1 cellular context compared by ENCODE assay signal in the genomic region with DNA sequence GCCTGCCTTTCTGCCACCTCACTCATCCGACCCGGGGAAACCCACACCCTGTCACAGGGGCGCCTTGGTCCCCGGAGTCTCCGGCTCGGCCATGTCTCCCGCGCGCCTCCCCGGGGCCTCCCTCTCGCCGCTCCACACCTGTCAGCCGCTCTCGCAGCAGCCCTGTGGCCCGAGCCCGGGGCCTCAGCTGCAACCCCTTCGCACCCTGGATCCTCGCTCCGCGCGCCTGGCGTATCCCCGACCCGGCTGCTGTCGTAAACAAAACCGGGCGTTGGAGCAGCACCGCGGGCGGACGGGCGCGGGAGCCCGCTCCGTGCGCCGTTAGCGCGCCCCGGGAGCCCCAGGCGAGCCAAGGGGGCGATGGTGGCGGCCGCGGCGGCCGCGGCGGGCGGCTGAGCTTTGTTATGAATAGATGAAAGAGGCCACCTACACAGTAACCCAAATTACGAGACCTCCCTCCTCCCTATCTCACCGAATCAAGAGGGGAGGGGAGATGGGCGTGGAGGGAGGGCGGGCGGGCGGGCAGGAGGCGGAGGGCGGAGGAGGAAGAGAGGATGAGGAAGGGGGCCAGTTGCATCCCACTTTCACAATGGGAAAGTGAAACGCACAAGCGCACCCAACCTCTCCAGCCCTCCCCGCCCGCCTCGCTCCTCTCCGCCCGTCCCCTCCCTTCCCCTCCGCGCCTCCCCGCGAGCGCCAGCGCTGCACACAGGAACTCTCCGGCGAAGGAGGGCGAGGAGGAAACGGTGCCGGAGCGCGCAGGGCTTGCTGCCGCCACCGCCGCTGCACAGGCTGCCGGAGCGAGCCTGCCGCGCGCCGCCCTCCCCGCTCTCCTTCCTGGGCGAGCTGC.
TF ChIP-seq lines count a peak whose summit lies in the region.

A gene (plus strand): TSS at position 587 of the 850 bp plus-strand sequence. CDS start 395 bp downstream, outside the sequence.

TF ChIP-seq in GM12878, 131 proteins besides CTCF, POLR2A, EP300 and RAD21 (continued from another document and continues in another):
- TF ChIP-seq, protein P1, sequence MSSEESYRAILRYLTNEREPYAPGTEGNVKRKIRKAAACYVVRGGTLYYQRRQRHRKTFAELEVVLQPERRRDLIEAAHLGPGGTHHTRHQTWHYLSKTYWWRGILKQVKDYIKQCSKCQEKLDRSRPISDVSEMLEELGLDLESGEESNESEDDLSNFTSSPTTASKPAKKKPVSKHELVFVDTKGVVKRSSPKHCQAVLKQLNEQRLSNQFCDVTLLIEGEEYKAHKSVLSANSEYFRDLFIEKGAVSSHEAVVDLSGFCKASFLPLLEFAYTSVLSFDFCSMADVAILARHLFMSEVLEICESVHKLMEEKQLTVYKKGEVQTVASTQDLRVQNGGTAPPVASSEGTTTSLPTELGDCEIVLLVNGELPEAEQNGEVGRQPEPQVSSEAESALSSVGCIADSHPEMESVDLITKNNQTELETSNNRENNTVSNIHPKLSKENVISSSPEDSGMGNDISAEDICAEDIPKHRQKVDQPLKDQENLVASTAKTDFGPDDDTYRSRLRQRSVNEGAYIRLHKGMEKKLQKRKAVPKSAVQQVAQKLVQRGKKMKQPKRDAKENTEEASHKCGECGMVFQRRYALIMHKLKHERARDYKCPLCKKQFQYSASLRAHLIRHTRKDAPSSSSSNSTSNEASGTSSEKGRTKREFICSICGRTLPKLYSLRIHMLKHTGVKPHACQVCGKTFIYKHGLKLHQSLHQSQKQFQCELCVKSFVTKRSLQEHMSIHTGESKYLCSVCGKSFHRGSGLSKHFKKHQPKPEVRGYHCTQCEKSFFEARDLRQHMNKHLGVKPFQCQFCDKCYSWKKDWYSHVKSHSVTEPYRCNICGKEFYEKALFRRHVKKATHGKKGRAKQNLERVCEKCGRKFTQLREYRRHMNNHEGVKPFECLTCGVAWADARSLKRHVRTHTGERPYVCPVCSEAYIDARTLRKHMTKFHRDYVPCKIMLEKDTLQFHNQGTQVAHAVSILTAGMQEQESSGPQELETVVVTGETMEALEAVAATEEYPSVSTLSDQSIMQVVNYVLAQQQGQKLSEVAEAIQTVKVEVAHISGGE (CRISPR knock-in tag; IDR thresholded peaks at IDR 0.05): no peak
- no peak for TF ChIP-seq SRF (IDR thresholded peaks at IDR 0.05; ENCODE audit: low read depth in 2 of 2, low read length in 2 of 2)
- no peak for TF ChIP-seq BRCA1 (IDR thresholded peaks at IDR 0.05; ENCODE audit: low read depth, low read length)
- TF ChIP-seq RAD51 (IDR thresholded peaks at IDR 0.05): no peak
- TF ChIP-seq BMI1 (IDR thresholded peaks at IDR 0.05; ENCODE audit: borderline replicate concordance): no peak
- TF ChIP-seq ATF7 (IDR thresholded peaks at IDR 0.05; ENCODE audit: low read depth): no peak
- TF ChIP-seq, protein P2, sequence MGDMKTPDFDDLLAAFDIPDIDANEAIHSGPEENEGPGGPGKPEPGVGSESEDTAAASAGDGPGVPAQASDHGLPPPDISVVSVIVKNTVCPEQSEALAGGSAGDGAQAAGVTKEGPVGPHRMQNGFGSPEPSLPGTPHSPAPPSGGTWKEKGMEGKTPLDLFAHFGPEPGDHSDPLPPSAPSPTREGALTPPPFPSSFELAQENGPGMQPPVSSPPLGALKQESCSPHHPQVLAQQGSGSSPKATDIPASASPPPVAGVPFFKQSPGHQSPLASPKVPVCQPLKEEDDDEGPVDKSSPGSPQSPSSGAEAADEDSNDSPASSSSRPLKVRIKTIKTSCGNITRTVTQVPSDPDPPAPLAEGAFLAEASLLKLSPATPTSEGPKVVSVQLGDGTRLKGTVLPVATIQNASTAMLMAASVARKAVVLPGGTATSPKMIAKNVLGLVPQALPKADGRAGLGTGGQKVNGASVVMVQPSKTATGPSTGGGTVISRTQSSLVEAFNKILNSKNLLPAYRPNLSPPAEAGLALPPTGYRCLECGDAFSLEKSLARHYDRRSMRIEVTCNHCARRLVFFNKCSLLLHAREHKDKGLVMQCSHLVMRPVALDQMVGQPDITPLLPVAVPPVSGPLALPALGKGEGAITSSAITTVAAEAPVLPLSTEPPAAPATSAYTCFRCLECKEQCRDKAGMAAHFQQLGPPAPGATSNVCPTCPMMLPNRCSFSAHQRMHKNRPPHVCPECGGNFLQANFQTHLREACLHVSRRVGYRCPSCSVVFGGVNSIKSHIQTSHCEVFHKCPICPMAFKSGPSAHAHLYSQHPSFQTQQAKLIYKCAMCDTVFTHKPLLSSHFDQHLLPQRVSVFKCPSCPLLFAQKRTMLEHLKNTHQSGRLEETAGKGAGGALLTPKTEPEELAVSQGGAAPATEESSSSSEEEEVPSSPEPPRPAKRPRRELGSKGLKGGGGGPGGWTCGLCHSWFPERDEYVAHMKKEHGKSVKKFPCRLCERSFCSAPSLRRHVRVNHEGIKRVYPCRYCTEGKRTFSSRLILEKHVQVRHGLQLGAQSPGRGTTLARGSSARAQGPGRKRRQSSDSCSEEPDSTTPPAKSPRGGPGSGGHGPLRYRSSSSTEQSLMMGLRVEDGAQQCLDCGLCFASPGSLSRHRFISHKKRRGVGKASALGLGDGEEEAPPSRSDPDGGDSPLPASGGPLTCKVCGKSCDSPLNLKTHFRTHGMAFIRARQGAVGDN (IDR thresholded peaks at IDR 0.05): peak; percentile 45
- no peak for TF ChIP-seq RFX5 (IDR thresholded peaks at IDR 0.05; ENCODE audit: low read depth, low read length)
- TF ChIP-seq CHD1 (IDR thresholded peaks at IDR 0.05; ENCODE audit: low read depth, low read length): 0 out of 2 replicates have a peak, but pooled peaks have one; percentile 50
- TF ChIP-seq MYC (IDR thresholded peaks at IDR 0.05; ENCODE audit: insufficient read depth, insufficient read length, insufficient replicate concordance, low read length, severe bottlenecking): no peak
- TF ChIP-seq, protein P3, sequence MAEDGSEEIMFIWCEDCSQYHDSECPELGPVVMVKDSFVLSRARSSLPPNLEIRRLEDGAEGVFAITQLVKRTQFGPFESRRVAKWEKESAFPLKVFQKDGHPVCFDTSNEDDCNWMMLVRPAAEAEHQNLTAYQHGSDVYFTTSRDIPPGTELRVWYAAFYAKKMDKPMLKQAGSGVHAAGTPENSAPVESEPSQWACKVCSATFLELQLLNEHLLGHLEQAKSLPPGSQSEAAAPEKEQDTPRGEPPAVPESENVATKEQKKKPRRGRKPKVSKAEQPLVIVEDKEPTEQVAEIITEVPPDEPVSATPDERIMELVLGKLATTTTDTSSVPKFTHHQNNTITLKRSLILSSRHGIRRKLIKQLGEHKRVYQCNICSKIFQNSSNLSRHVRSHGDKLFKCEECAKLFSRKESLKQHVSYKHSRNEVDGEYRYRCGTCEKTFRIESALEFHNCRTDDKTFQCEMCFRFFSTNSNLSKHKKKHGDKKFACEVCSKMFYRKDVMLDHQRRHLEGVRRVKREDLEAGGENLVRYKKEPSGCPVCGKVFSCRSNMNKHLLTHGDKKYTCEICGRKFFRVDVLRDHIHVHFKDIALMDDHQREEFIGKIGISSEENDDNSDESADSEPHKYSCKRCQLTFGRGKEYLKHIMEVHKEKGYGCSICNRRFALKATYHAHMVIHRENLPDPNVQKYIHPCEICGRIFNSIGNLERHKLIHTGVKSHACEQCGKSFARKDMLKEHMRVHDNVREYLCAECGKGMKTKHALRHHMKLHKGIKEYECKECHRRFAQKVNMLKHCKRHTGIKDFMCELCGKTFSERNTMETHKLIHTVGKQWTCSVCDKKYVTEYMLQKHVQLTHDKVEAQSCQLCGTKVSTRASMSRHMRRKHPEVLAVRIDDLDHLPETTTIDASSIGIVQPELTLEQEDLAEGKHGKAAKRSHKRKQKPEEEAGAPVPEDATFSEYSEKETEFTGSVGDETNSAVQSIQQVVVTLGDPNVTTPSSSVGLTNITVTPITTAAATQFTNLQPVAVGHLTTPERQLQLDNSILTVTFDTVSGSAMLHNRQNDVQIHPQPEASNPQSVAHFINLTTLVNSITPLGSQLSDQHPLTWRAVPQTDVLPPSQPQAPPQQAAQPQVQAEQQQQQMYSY (CRISPR knock-in tag; IDR thresholded peaks at IDR 0.05): no peak
- TF ChIP-seq FOXM1 (IDR thresholded peaks at IDR 0.05; ENCODE audit: low read depth, low read length): no peak
- TF ChIP-seq, protein P4, sequence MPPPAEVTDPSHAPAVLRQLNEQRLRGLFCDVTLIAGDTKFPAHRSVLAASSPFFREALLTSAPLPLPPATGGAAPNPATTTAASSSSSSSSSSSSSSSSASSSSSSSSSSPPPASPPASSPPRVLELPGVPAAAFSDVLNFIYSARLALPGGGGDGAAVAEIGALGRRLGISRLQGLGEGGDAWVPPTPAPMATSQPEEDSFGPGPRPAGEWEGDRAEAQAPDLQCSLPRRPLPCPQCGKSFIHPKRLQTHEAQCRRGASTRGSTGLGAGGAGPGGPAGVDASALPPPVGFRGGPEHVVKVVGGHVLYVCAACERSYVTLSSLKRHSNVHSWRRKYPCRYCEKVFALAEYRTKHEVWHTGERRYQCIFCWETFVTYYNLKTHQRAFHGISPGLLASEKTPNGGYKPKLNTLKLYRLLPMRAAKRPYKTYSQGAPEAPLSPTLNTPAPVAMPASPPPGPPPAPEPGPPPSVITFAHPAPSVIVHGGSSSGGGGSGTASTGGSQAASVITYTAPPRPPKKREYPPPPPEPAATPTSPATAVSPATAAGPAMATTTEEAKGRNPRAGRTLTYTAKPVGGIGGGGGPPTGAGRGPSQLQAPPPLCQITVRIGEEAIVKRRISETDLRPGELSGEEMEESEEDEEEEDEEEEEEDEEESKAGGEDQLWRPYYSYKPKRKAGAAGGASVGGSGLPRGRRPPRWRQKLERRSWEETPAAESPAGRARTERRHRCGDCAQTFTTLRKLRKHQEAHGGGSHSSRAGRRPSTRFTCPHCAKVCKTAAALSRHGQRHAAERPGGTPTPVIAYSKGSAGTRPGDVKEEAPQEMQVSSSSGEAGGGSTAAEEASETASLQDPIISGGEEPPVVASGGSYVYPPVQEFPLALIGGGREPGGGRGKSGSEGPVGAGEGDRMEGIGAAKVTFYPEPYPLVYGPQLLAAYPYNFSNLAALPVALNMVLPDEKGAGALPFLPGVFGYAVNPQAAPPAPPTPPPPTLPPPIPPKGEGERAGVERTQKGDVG (CRISPR knock-in tag; IDR thresholded peaks at IDR 0.05): no peak
- TF ChIP-seq, protein P5, sequence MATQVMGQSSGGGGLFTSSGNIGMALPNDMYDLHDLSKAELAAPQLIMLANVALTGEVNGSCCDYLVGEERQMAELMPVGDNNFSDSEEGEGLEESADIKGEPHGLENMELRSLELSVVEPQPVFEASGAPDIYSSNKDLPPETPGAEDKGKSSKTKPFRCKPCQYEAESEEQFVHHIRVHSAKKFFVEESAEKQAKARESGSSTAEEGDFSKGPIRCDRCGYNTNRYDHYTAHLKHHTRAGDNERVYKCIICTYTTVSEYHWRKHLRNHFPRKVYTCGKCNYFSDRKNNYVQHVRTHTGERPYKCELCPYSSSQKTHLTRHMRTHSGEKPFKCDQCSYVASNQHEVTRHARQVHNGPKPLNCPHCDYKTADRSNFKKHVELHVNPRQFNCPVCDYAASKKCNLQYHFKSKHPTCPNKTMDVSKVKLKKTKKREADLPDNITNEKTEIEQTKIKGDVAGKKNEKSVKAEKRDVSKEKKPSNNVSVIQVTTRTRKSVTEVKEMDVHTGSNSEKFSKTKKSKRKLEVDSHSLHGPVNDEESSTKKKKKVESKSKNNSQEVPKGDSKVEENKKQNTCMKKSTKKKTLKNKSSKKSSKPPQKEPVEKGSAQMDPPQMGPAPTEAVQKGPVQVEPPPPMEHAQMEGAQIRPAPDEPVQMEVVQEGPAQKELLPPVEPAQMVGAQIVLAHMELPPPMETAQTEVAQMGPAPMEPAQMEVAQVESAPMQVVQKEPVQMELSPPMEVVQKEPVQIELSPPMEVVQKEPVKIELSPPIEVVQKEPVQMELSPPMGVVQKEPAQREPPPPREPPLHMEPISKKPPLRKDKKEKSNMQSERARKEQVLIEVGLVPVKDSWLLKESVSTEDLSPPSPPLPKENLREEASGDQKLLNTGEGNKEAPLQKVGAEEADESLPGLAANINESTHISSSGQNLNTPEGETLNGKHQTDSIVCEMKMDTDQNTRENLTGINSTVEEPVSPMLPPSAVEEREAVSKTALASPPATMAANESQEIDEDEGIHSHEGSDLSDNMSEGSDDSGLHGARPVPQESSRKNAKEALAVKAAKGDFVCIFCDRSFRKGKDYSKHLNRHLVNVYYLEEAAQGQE (IDR thresholded peaks at IDR 0.05; ENCODE audit: low read depth, low read length): 0 out of 2 replicates have a peak, but pooled peaks have one; percentile 19
- TF ChIP-seq RCOR1 (conservative IDR thresholded peaks at IDR 0.05; ENCODE audit: low read depth, low read length): no peak
- no peak for TF ChIP-seq MTA2 (IDR thresholded peaks at IDR 0.05; ENCODE audit: low read depth)
- peak; percentile 94 for TF ChIP-seq HDAC6 (IDR thresholded peaks at IDR 0.05; ENCODE audit: unreplicated experiment)
- TF ChIP-seq, protein P6, sequence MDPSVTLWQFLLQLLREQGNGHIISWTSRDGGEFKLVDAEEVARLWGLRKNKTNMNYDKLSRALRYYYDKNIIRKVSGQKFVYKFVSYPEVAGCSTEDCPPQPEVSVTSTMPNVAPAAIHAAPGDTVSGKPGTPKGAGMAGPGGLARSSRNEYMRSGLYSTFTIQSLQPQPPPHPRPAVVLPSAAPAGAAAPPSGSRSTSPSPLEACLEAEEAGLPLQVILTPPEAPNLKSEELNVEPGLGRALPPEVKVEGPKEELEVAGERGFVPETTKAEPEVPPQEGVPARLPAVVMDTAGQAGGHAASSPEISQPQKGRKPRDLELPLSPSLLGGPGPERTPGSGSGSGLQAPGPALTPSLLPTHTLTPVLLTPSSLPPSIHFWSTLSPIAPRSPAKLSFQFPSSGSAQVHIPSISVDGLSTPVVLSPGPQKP (IDR thresholded peaks at IDR 0.05; ENCODE audit: low read depth, low read length): no peak
- no peak for TF ChIP-seq HDGF (IDR thresholded peaks at IDR 0.05)
- peak; percentile 17; the same call in 1 of the 2 replicates for TF ChIP-seq SMARCA5 (IDR thresholded peaks at IDR 0.05)
- TF ChIP-seq, protein P7, sequence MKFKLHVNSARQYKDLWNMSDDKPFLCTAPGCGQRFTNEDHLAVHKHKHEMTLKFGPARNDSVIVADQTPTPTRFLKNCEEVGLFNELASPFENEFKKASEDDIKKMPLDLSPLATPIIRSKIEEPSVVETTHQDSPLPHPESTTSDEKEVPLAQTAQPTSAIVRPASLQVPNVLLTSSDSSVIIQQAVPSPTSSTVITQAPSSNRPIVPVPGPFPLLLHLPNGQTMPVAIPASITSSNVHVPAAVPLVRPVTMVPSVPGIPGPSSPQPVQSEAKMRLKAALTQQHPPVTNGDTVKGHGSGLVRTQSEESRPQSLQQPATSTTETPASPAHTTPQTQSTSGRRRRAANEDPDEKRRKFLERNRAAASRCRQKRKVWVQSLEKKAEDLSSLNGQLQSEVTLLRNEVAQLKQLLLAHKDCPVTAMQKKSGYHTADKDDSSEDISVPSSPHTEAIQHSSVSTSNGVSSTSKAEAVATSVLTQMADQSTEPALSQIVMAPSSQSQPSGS (IDR thresholded peaks at IDR 0.05; ENCODE audit: low read length): no peak
- TF ChIP-seq KDM1A (IDR thresholded peaks at IDR 0.05; ENCODE audit: borderline replicate concordance): no peak
- no peak for TF ChIP-seq ZNF274 (IDR thresholded peaks at IDR 0.05; ENCODE audit: insufficient read depth, insufficient read length)
- TF ChIP-seq, protein P8, sequence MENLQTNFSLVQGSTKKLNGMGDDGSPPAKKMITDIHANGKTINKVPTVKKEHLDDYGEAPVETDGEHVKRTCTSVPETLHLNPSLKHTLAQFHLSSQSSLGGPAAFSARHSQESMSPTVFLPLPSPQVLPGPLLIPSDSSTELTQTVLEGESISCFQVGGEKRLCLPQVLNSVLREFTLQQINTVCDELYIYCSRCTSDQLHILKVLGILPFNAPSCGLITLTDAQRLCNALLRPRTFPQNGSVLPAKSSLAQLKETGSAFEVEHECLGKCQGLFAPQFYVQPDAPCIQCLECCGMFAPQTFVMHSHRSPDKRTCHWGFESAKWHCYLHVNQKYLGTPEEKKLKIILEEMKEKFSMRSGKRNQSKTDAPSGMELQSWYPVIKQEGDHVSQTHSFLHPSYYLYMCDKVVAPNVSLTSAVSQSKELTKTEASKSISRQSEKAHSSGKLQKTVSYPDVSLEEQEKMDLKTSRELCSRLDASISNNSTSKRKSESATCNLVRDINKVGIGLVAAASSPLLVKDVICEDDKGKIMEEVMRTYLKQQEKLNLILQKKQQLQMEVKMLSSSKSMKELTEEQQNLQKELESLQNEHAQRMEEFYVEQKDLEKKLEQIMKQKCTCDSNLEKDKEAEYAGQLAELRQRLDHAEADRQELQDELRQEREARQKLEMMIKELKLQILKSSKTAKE (IDR thresholded peaks at IDR 0.05; ENCODE audit: low read depth, poor library complexity, severe bottlenecking): no peak
- TF ChIP-seq MEF2A (IDR thresholded peaks at IDR 0.05; ENCODE audit: insufficient read depth, low read depth, low read length): no peak
